ENCODE assay signal across 30 cellular contexts in the genomic region with DNA sequence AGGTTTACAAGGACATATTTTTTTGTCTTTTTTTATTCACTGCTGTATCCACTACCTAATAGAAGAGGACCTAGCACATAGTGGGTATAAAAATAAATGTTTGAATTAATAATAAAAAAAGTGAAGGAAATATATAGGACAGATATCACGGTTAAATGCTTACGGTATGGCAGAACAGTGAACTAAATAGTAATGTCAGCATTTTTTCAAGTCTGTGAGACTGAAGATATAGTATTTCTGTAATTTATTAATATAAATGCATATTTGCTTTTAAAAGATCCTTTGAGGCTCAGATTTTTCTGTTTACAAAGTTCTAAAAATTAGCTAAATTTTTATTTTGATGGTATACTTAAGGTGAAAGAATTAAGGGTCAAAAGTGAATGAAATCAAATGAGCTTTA.
"Had no signal": no experiment of that assay in that cellular context is flagged by ENCODE, and none has a peak within 500 bp of the region (broad histone marks: within the 10 kb centered on the region; RNA-seq: fewer than 3 reads in every experiment).

No MANE protein-coding gene starts in this region.

- H3K4me3 ChIP-seq: neural progenitor cell, ovary, psoas muscle, skin epidermis, smooth muscle cell, spleen, suprapubic skin, testis, tibial artery, transverse colon, upper lobe of right lung, uterus had no signal

- H3K4me2 ChIP-seq: neural progenitor cell, smooth muscle cell had no signal

- H3K27ac ChIP-seq: neural progenitor cell, ovary, parathyroid adenoma, psoas muscle, skin epidermis, spleen, suprapubic skin, testis, tibial artery, transverse colon, upper lobe of right lung, uterus had no signal

- H3K9me3 ChIP-seq: ovary, psoas muscle, suprapubic skin, testis, tibial artery, upper lobe of right lung, uterus had no signal

- H3K27me3 ChIP-seq: neural progenitor cell, ovary, spleen, suprapubic skin, testis, tibial artery, transverse colon, upper lobe of right lung, uterus had no signal

- H3K9me3 Mint-ChIP-seq: nephron, neural progenitor cell, type B pancreatic cell had no signal

- H3K4me1 ChIP-seq: neural progenitor cell, parathyroid adenoma, psoas muscle, spleen, suprapubic skin, testis, tibial artery, transverse colon, upper lobe of right lung, uterus had no signal

- H2AFZ ChIP-seq: neural progenitor cell, parathyroid adenoma had no signal

- H3K4me1 Mint-ChIP-seq: natural killer cell; nephron; neural progenitor cell; stimulated activated memory B cell treated with anti-CD40 and anti-IgM and Interleukin-4, amounts not matched to agents 10 μg/mL and 1 μg/mL and 100 μg/mL, for 72 hours; stimulated activated naive CD8-positive, alpha-beta T cell treated with anti-CD3 and anti-CD28 coated beads, Interleukin-15, amount 100 ng/mL, for 72 hours had no signal

- H3K4me3 Mint-ChIP-seq: natural killer cell; nephron; neural progenitor cell; stimulated activated memory B cell treated with anti-CD40 and anti-IgM and Interleukin-4, amounts not matched to agents 10 μg/mL and 1 μg/mL and 100 μg/mL, for 72 hours; stimulated activated naive CD8-positive, alpha-beta T cell treated with anti-CD3 and anti-CD28 coated beads, Interleukin-15, amount 100 ng/mL, for 72 hours; type B pancreatic cell had no signal

- H3K36me3 Mint-ChIP-seq: natural killer cell; neural progenitor cell; stimulated activated memory B cell treated with anti-CD40 and anti-IgM and Interleukin-4, amounts not matched to agents 10 μg/mL and 1 μg/mL and 100 μg/mL, for 72 hours; type B pancreatic cell had no signal

- ATAC-seq: natural killer cell; psoas muscle; right cardiac atrium; sciatic nerve; stimulated activated memory B cell treated with anti-CD40 and anti-IgM and Interleukin-4, amounts not matched to agents 10 μg/mL and 1 μg/mL and 100 μg/mL, for 72 hours; stimulated activated naive CD8-positive, alpha-beta T cell treated with anti-CD3 and anti-CD28 coated beads, Interleukin-15, amount 100 ng/mL, for 72 hours; stimulated activated naive CD8-positive, alpha-beta T cell treated with anti-CD3 and anti-CD28 coated beads, Interleukin-15, Interleukin-2, amounts not matched to agents 100 U/mL and 50 U/mL, for 24 hours; upper lobe of right lung had no signal

- H3K9ac ChIP-seq: neural progenitor cell, parathyroid adenoma had no signal

- H3K79me2 ChIP-seq: parathyroid adenoma had no signal

- H3K27me3 Mint-ChIP-seq: progenitor cell of endocrine pancreas; stimulated activated memory B cell treated with anti-CD40 and anti-IgM and Interleukin-4, amounts not matched to agents 10 μg/mL and 1 μg/mL and 100 μg/mL, for 72 hours; stimulated activated naive CD8-positive, alpha-beta T cell treated with anti-CD3 and anti-CD28 coated beads, Interleukin-15, amount 100 ng/mL, for 72 hours; type B pancreatic cell had no signal

- DNase-seq: natural killer cell; occipital lobe; ovary; psoas muscle; right cardiac atrium; spleen; stimulated activated CD4-positive, alpha-beta T cell treated with anti-CD3 and anti-CD28 coated beads, Interleukin-12 subunit alpha, Interleukin-12 subunit beta, amount 100 ng/mL, for 4 hours; stimulated activated CD4-positive, alpha-beta T cell treated with anti-CD3 and anti-CD28 coated beads, Interleukin-1b, Interleukin-23, amount 100 ng/mL, for 48 hours; stimulated activated CD4-positive, alpha-beta T cell treated with anti-CD3 and anti-CD28 coated beads, Interleukin-4, amount 100 ng/mL, for 1 hour; stimulated activated CD4-positive, alpha-beta T cell treated with anti-CD3 and anti-CD28 coated beads, Interleukin-4, amount 100 ng/mL, for 4 hours; stimulated activated CD8-positive, alpha-beta memory T cell treated with anti-CD3 and anti-CD28 coated beads, Interleukin-4, amount 100 ng/mL, for 48 hours; stimulated activated naive CD4-positive, alpha-beta T cell; stimulated activated naive CD8-positive, alpha-beta T cell treated with anti-CD3 and anti-CD28 coated beads, Interleukin-15, amount 100 ng/mL, for 72 hours; stimulated activated naive CD8-positive, alpha-beta T cell treated with anti-CD3 and anti-CD28 coated beads, Interleukin-15, Interleukin-2, amounts not matched to agents 100 U/mL and 50 U/mL, for 24 hours; substantia nigra; testis; tibial artery; transverse colon; upper lobe of right lung; uterus had no signal

- H3K36me3 ChIP-seq: neural progenitor cell, ovary, spleen, suprapubic skin, tibial artery, transverse colon, upper lobe of right lung, uterus had no signal
